ENCODE assay signal across 10 cellular contexts in the genomic region with DNA sequence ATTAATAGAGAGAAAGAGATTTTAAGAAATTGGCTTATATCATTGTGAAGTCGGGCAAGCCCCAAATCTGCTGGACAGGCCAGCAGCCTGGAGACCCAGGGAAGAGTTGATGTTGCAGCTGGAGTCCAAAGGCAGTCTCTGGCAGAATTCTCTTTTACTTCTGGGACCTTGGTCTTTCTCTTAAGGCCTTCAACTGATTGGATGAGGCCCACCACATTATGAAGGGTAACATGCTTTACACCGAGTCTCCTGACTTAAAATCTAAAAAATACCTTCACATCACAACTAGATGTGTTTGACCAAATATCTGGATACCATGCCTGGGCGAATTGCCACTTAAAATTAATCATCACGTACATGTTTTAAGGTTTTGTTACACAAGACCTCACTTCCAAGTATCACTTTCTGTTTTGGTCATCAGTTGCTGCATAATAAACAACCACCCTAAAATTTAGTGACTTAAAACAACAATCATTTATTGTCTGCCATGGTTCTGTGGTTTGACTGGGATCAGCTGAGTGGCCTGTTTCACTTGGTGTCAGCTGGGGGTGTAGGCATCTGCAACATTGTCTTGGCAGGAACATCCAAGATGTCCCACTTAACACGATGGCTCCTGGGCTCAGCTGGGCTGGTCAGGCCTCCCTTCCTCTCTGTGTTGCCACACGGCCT. TPM values are rescaled to one million over a fixed set of nuclear protein-coding genes. Genes with fewer than 3 reads are reported as not detected.
DNase-seq lines count a peak whose midpoint lies in the region; ATAC-seq and TF ChIP-seq lines count a peak whose summit lies in the region.
"Had no signal": no experiment of that assay in that cellular context is flagged by ENCODE, and none has a peak within 500 bp of the region (broad histone marks: within the 10 kb centered on the region; RNA-seq: fewer than 3 reads in every experiment).

No MANE protein-coding gene starts in this region.

- H3K4me1 ChIP-seq in spleen = peaks cover 24 to 92% (median 75%) of the 10 kb centered on the region in 6 donors

- H3K9me3 Mint-ChIP-seq in activated T-cell treated with anti-CD3 and anti-CD28 coated beads, Interleukin-2, amount 50 U/mL, for 4 hours = no peaks in the 10 kb centered on the region
- peaks cover 6% of the 10 kb centered on the region for H3K9me3 Mint-ChIP-seq in T-helper 2 cell treated with Interferon-gamma antibody and Interleukin-4, amounts not matched to agents 5 μg/mL and 100 μg/mL, for 36 hours

- peak overlapping the region in 5 of 8 donors; percentile 10 to 68 (median 59) for H3K27ac ChIP-seq in spleen
- H3K27ac ChIP-seq: GM23248 had no signal

- TF ChIP-seq POLR2A in spleen (IDR thresholded peaks at IDR 0.05) = no peak

- H3K4me3 Mint-ChIP-seq in activated T-cell treated with anti-CD3 and anti-CD28 coated beads, Interleukin-2, amount 50 U/mL, for 4 hours = peak overlapping the region; percentile 3
- H3K4me3 Mint-ChIP-seq in T-helper 2 cell treated with Interferon-gamma antibody and Interleukin-4, amounts not matched to agents 5 μg/mL and 100 μg/mL, for 36 hours = peak overlapping the region; percentile 90

- peak; percentile 5 to 24 for ATAC-seq in activated T-cell treated with anti-CD3 and anti-CD28 coated beads, Interleukin-2, amount 50 U/mL, for 4 hours
- ATAC-seq in HG02973 (IDR thresholded peaks at IDR 0.05; ENCODE audit: unreplicated experiment) (peak; percentile 24), HG02623 (IDR thresholded peaks at IDR 0.05; ENCODE audit: unreplicated experiment) (no peak)

- peak overlapping the region in 1 of 8 donors; percentile 15 for H3K4me3 ChIP-seq in spleen
- H3K4me3 ChIP-seq: GM23248 had no signal

- H3K9me3 ChIP-seq in spleen = peaks cover 0 to 5% (median 0%) of the 10 kb centered on the region in 8 donors

- peak overlapping the region; percentile 84 for H3K27ac Mint-ChIP-seq in T-helper 2 cell treated with Interferon-gamma antibody and Interleukin-4, amounts not matched to agents 5 μg/mL and 100 μg/mL, for 36 hours

- no peak for TF ChIP-seq CTCF in spleen (IDR thresholded peaks at IDR 0.05 in 8 of 11, conservative IDR thresholded peaks at IDR 0.05 in 3 of 11)

- H3K27me3 ChIP-seq in spleen (replicated peaks in 1 of 7) = no peaks in the 10 kb centered on the region

- 51 to 67% (median 54%) methylated on average over 6 of the region's 6 CpGs for WGBS in spleen, 5 donors

- intact Hi-C loops in spleen (cut with DNase I; ENCODE audit: low total_unique reads) = no loop called here

- no peak for DNase-seq in activated T-cell treated with anti-CD3 and anti-CD28 coated beads, Interleukin-2, amount 50 U/mL, for 4 hours
- DNase-seq in activated T-cell treated with anti-CD3 and anti-CD28 coated beads for 4 hours = no peak
- DNase-seq in T-helper 2 cell treated with Interferon-gamma antibody and Interleukin-4, amounts not matched to agents 5 μg/mL and 100 μg/mL, for 36 hours (ENCODE audit: low spot score) = peak; percentile 69
- DNase-seq in spleen = no peak
- no peak for DNase-seq in NCI-H2029 treated with DMSO at 0.1 percent for 48 hours (lab: John Stamatoyannopoulos, UW)
- no peak for DNase-seq in SKM-1 treated with dmso at 0.1 percent for 144 hours (lab: John Stamatoyannopoulos, UW; ENCODE audit: unreplicated experiment)
- DNase-seq: GM23248, NCI-H146 had no signal

- peaks cover 3% of the 10 kb centered on the region for H3K27me3 Mint-ChIP-seq in activated T-cell treated with anti-CD3 and anti-CD28 coated beads, Interleukin-2, amount 50 U/mL, for 4 hours (ENCODE audit: low read depth)
- H3K27me3 Mint-ChIP-seq in T-helper 2 cell treated with Interferon-gamma antibody and Interleukin-4, amounts not matched to agents 5 μg/mL and 100 μg/mL, for 36 hours (ENCODE audit: low read depth) = no peaks in the 10 kb centered on the region

- H3K36me3 ChIP-seq in spleen = peaks cover 0 to 20% (median 0%) of the 10 kb centered on the region in 6 donors

- peaks cover 32% of the 10 kb centered on the region for H3K36me3 Mint-ChIP-seq in activated T-cell treated with anti-CD3 and anti-CD28 coated beads, Interleukin-2, amount 50 U/mL, for 4 hours (ENCODE audit: insufficient read depth)
- peaks cover 77% of the 10 kb centered on the region for H3K36me3 Mint-ChIP-seq in T-helper 2 cell treated with Interferon-gamma antibody and Interleukin-4, amounts not matched to agents 5 μg/mL and 100 μg/mL, for 36 hours (ENCODE audit: low read depth)

- peaks cover 62% of the 10 kb centered on the region for H3K4me1 Mint-ChIP-seq in activated T-cell treated with anti-CD3 and anti-CD28 coated beads, Interleukin-2, amount 50 U/mL, for 4 hours (ENCODE audit: low read depth)
- H3K4me1 Mint-ChIP-seq in T-helper 2 cell treated with Interferon-gamma antibody and Interleukin-4, amounts not matched to agents 5 μg/mL and 100 μg/mL, for 36 hours (ENCODE audit: low read depth) = peaks cover 66% of the 10 kb centered on the region

RNA-seq across cellular contexts. Expression of gene CD38, which starts 3.4 kb away (rescaled TPM):
- 10 to 100 TPM; 15.7 to 23.5 (median 19.3) TPM for total RNA-seq in activated T-cell treated with anti-CD3 and anti-CD28 coated beads, Interleukin-2, amount 50 U/mL, for 4 hours
- total RNA-seq in spleen = 10 to 100 TPM; 45.1 to 92.9 (median 62.7) TPM
- polyA plus RNA-seq in spleen = 1 to 10 TPM; 4.9 to 9.5 (median 5.8) TPM
- total RNA-seq: GM23248 had no signal
- polyA plus RNA-seq: GM23248 had no signal
